Comparison of ENCODE assay signal across 1 cellular context in genomic region chr22:28743852-28744251, GRCh38.
TF ChIP-seq lines count a peak whose summit lies in the region.

No MANE protein-coding gene starts in this region.

TF ChIP-seq in WTC11, 78 proteins besides CTCF, POLR2A, EP300 and RAD21 (continued from another document):
- TF ChIP-seq ZNF281 (CRISPR knock-in tag; IDR thresholded peaks at IDR 0.05) (no peak), FOXP1 (CRISPR knock-in tag; IDR thresholded peaks at IDR 0.05; ENCODE audit: borderline replicate concordance) (no peak), ZNF232 (CRISPR knock-in tag; IDR thresholded peaks at IDR 0.05) (no peak), ZSCAN18 (CRISPR knock-in tag; IDR thresholded peaks at IDR 0.05) (no peak), MXD4 (CRISPR knock-in tag; IDR thresholded peaks at IDR 0.05; ENCODE audit: borderline replicate concordance) (no peak)
